ENCODE assay signal across 8 cellular contexts in genomic region chr17:64663836-64664235, GRCh38. TPM values are rescaled to one million over a fixed set of nuclear protein-coding genes. Genes with fewer than 3 reads are reported as not detected.
DNase-seq lines count a peak whose midpoint lies in the region; ATAC-seq and TF ChIP-seq lines count a peak whose summit lies in the region.
"Not testable (repeated sequence)": the region's sequence is repeated elsewhere in the genome, so short reads cannot be mapped to it uniquely, and the experiment has no call there.

No MANE protein-coding gene starts in this region.

- CTCF ChIA-PET in HCT116 (lab: Charles Lee); SK-N-SH (lab: Yijun Ruan, JAX): not testable (repeated sequence)

- not testable (repeated sequence) for H3K9me2 ChIP-seq in HCT116 (ENCODE audit: insufficient read depth); SK-N-SH

- H3F3A ChIP-seq in SK-N-SH (replicated peaks; ENCODE audit: insufficient read depth): peaks cover 65% of the 10 kb centered on the region
- peaks cover 38% of the 10 kb centered on the region for H3F3A ChIP-seq in smooth muscle cell (ENCODE audit: low read depth)

- not testable (repeated sequence) for TF ChIP-seq RAD21 in HCT116 (IDR thresholded peaks at IDR 0.05; ENCODE audit: low read depth); SK-N-SH (IDR thresholded peaks at IDR 0.05; ENCODE audit: low read length)

- H2AFZ ChIP-seq in ACC112 (ENCODE audit: low read length, unreplicated experiment); HCT116 (ENCODE audit: low read depth, low read length, poor library complexity, severe bottlenecking); smooth muscle cell (ENCODE audit: low read depth): not testable (repeated sequence)
- 0 out of 2 replicates have a peak overlapping the region, but pooled peaks have one; percentile 12 for H2AFZ ChIP-seq in SK-N-SH (ENCODE audit: low read depth)

- not testable (repeated sequence) for H3K4me3 ChIP-seq in ACC112 (ENCODE audit: low read depth, low read length); MG63; SK-N-SH (ENCODE audit: low read depth in 2 of 2, low read length in 1 of 2); smooth muscle cell
- peak overlapping the region in 1 of 2 experiments; percentile 81; a peak in 1 of 4 replicates for H3K4me3 ChIP-seq in HCT116 (replicated peaks in 1 of 2; ENCODE audit: low read depth in 1 of 2, low read length in 2 of 2)

- POLR2A ChIA-PET in HCT116 (lab: Charles Lee): interaction anchor here (0.6 to 0.7 kb wide), 2 partner anchors 40 to 69 kb away, joined by 3 to 4 read pairs; no protein-coding TSS in a partner anchor
- POLR2A ChIA-PET in SK-N-SH (lab: Yijun Ruan, JAX): not testable (repeated sequence)

- not testable (repeated sequence) for H3K36me3 Mint-ChIP-seq in nephron (ENCODE audit: low read depth)

- peak overlapping the region; percentile 82 for H3K4me2 ChIP-seq in HCT116 (ENCODE audit: low read length)
- H3K4me2 ChIP-seq in SK-N-SH: not testable (repeated sequence)
- H3K4me2 ChIP-seq in smooth muscle cell: peak overlapping the region; percentile 57

- peak overlapping the region; percentile 13; the same call in 1 of the 2 replicates for H3K27ac ChIP-seq in ACC112 (ENCODE audit: low read depth, low read length)
- peak overlapping the region; percentile 96 for H3K27ac ChIP-seq in HCT116 (ENCODE audit: low read depth, low read length)
- H3K27ac ChIP-seq in SK-N-SH (ENCODE audit: low read depth in 2 of 2, low read length in 1 of 2): peak overlapping the region in 1 of 2 experiments; percentile 55; a peak in 2 of 4 replicates
- peak overlapping the region; percentile 40 for H3K27ac ChIP-seq in epithelial cell of prostate
- peak overlapping the region; percentile 71 for H3K27ac ChIP-seq in smooth muscle cell (ENCODE audit: low read depth)

- TF ChIP-seq POLR2A in HCT116 (IDR thresholded peaks at IDR 0.05; ENCODE audit: borderline replicate concordance, extremely low read depth, insufficient read depth, insufficient read length): not testable (repeated sequence)

- not testable (repeated sequence) for TF ChIP-seq CTCF in HCT116 (IDR thresholded peaks at IDR 0.05 in 2 of 3, conservative IDR thresholded peaks at IDR 0.05 in 1 of 3; ENCODE audit: borderline replicate concordance in 1 of 3, insufficient read depth in 1 of 3, low read depth in 2 of 3, low read length in 2 of 3); SK-N-SH (IDR thresholded peaks at IDR 0.05); nephron (IDR thresholded peaks at IDR 0.05; ENCODE audit: unreplicated experiment in 3 of 3); smooth muscle cell (IDR thresholded peaks at IDR 0.05; ENCODE audit: borderline replicate concordance, insufficient read depth, poor library complexity, severe bottlenecking)

- intact Hi-C loops in HCT116 (cut with micrococcal nuclease): loop anchor here (2.0 to 5.0 kb wide), 3 partner anchors 43 to 167 kb away; partner anchors contain the start of gene POLG2

- H3K36me3 ChIP-seq in ACC112 (ENCODE audit: insufficient read depth, low read length); HCT116 (ENCODE audit: control insufficient read depth in 1 of 2, insufficient read depth in 2 of 2, low read length in 2 of 2); SK-N-SH (replicated peaks in 1 of 2; ENCODE audit: control insufficient read depth in 1 of 2, insufficient read depth in 2 of 2, low read length in 1 of 2); smooth muscle cell (ENCODE audit: low read depth): not testable (repeated sequence)
- H3K36me3 ChIP-seq in MG63: peaks cover 17% of the 10 kb centered on the region

- H3K9ac ChIP-seq in HCT116 (ENCODE audit: low read length): peak overlapping the region; percentile 78
- H3K9ac ChIP-seq in SK-N-SH; smooth muscle cell (ENCODE audit: low read depth): not testable (repeated sequence)

- not testable (repeated sequence) for H4K20me1 ChIP-seq in HCT116 (ENCODE audit: insufficient read depth)
- H4K20me1 ChIP-seq in SK-N-SH (ENCODE audit: insufficient read depth) (peaks cover 23% of the 10 kb centered on the region), smooth muscle cell (ENCODE audit: low read depth) (peaks cover 27% of the 10 kb centered on the region)

- not testable (repeated sequence) for H3K27me3 Mint-ChIP-seq in nephron (ENCODE audit: low read depth)

- ATAC-seq in HCT116: not testable (repeated sequence)

- not testable (repeated sequence) for DNase-seq in HCT116 (ENCODE audit: low read depth, low spot score); SK-N-SH; epithelial cell of prostate (ENCODE audit: low read depth, low spot score); smooth muscle cell (lab: John Stamatoyannopoulos, UW; ENCODE audit: unreplicated experiment)
- DNase-seq in MG63: peak; percentile 14
- DNase-seq in RKO (ENCODE audit: low spot score): peak; percentile 62

- not testable (repeated sequence) for H3K9me3 ChIP-seq in HCT116 (ENCODE audit: control insufficient read depth in 1 of 2, insufficient read depth in 1 of 2, low read depth in 1 of 2, low read length in 2 of 2); MG63; SK-N-SH; smooth muscle cell (replicated peaks; ENCODE audit: low read depth)

- RAD21 ChIA-PET in HCT116 (lab: Charles Lee; ENCODE audit: low non-redundant PET in 1 of 2, low total read pairs in 2 of 2, uncharacterized antibody in 2 of 2, unreplicated experiment in 2 of 2): not testable (repeated sequence)

- H3K4me1 Mint-ChIP-seq in nephron: peaks cover 17% of the 10 kb centered on the region

- WGBS in SK-N-SH (ENCODE audit: low lambda C conversion rate): 93% methylated on average over 12 of the region's 12 CpGs
- 71% methylated on average over 12 of the region's 12 CpGs for WGBS in smooth muscle cell (ENCODE audit: low lambda C conversion rate)

- H3K4me1 ChIP-seq in ACC112 (ENCODE audit: control insufficient read depth, insufficient read depth, low read length, unreplicated experiment) (peaks cover 13% of the 10 kb centered on the region), HCT116 (ENCODE audit: control insufficient read depth in 1 of 2, insufficient read depth in 2 of 2, low read length in 2 of 2) (peaks cover 69 to 83% of the 10 kb centered on the region in 2 experiments), SK-N-SH (ENCODE audit: control insufficient read depth in 1 of 2, insufficient read depth in 2 of 2, low read depth in 1 of 2, low read length in 1 of 2) (peaks cover 3 to 17% of the 10 kb centered on the region in 2 experiments; a peak in 3 of 4 replicates), smooth muscle cell (ENCODE audit: low read depth) (peaks cover 11% of the 10 kb centered on the region)

- peak overlapping the region; percentile 30 to 52 (median 33) for H3K4me3 Mint-ChIP-seq in nephron

- TF ChIP-seq EP300 in SK-N-SH (IDR thresholded peaks at IDR 0.05; ENCODE audit: borderline replicate concordance in 1 of 2, low read depth in 1 of 2, low read length in 1 of 2): not testable (repeated sequence)

- H3K27ac Mint-ChIP-seq in nephron: not testable (repeated sequence)

- H3K79me2 ChIP-seq in ACC112 (ENCODE audit: control insufficient read depth, insufficient read depth, low read length, unreplicated experiment): peaks cover 32% of the 10 kb centered on the region
- peaks cover 28% of the 10 kb centered on the region for H3K79me2 ChIP-seq in HCT116 (ENCODE audit: insufficient read depth, low read length)
- H3K79me2 ChIP-seq in SK-N-SH (ENCODE audit: insufficient read depth): peaks cover 57% of the 10 kb centered on the region
- H3K79me2 ChIP-seq in smooth muscle cell (ENCODE audit: low read depth): peaks cover 28% of the 10 kb centered on the region

- H3K27me3 ChIP-seq in ACC112 (ENCODE audit: insufficient read depth, low read length); HCT116 (ENCODE audit: insufficient read depth, low read length); MG63; SK-N-SH (ENCODE audit: insufficient read depth); smooth muscle cell (ENCODE audit: low read depth): not testable (repeated sequence)

- H3K9me3 Mint-ChIP-seq in nephron: not testable (repeated sequence)

- BruUV-seq in HCT116 (replicated peaks; lab: Mats Ljungman, UMichigan): not testable (repeated sequence)

TF ChIP-seq in HCT116, 20 proteins besides CTCF, POLR2A, EP300 and RAD21:
- TF ChIP-seq EGR1 (IDR thresholded peaks at IDR 0.05; ENCODE audit: low read depth): peak; percentile 74

RNA-seq across cellular contexts. Expression of gene SMURF2, which starts 1.7 kb away (rescaled TPM):
- total RNA-seq in HCT116 (2021; ENCODE audit: unreplicated experiment) (127 TPM), smooth muscle cell (91.2 and 102 TPM in 2 replicates)
- 71.8 and 86.2 TPM in 2 replicates for polyA plus RNA-seq in HCT116 (2012)
- 154 and 184 TPM in 2 replicates for total RNA-seq in MG63 (2014; rRNA removed; shearing (Covaris generic); ENCODE audit: low replicate concordance)
- polyA plus RNA-seq in SK-N-SH (2012; rRNA removed) (36.6 and 52.4 TPM in 2 replicates), smooth muscle cell (38.9 and 40.1 TPM in 2 replicates)
- polyA plus RNA-seq in SK-N-SH (2012; cell fraction: cytosol; rRNA removed): 48.8 and 53.0 TPM in 2 replicates
- 45.2 and 104 TPM in 2 replicates for polyA plus RNA-seq in SK-N-SH (2012; cell fraction: nucleus; rRNA removed)
